ENCODE assay signal across 17 cellular contexts in the genomic region with DNA sequence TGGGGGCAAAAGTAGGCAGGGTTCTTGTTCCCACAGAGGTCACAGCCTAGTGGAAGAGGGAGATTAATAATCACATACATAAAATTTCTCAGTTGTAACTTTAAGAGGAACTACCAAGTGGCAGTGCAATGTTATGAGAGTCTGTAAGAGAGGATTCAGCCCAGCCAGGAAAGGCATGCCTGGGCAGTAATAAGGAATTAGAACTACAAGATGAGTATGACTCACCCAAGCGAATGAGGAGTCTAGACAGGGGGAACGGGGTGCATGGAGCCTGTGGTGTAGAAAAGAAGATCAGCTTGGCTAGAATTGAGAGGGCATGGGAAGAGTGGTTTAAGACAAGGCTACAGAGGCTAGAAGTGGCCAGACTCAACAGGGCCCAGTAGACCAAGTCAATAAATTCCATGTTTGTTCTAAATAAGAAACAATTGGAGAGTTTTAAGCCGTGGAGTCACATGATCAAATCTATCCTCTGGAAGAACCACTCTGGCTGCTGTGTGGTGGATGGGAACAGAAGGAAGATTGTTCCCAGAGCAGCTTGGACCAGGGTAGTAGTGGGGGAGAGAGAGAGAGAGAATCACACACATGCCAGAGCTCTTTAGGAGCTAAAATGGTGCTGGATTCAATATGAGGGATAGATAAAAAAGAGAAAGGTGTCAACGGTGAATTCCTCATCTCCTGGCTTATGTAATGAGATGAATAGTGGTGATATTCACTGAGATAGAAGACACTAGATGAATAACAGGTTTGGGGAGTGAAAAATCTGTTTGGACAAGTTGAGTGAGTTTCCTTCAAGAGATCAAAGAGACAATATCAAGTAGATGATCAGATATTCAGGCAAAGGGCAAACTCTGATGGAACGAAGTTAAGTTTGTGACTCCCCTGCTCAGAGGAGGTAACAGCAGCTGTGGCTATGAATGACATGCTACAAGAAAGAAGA.
DNase-seq lines count a peak whose midpoint lies in the region; ATAC-seq and TF ChIP-seq lines count a peak whose summit lies in the region.
"Had no signal": no experiment of that assay in that cellular context is flagged by ENCODE, and none has a peak within 500 bp of the region (broad histone marks: within the 10 kb centered on the region; RNA-seq: fewer than 3 reads in every experiment).

No MANE protein-coding gene starts in this region.

- 2% methylated on average over 5 of the region's 5 CpGs for WGBS in mammary epithelial cell (ENCODE audit: low coverage, missing lambda C conversion rate)

- peak overlapping the region; percentile 48 for H3K27ac ChIP-seq in mammary epithelial cell (ENCODE audit: insufficient read depth, low read depth, low read length)
- peak overlapping the region in 17 of 21 experiments; percentile 24 to 82 (median 65) for H3K27ac ChIP-seq in skin epidermis
- H3K27ac ChIP-seq: KMS-11 had no signal

- H3K9me3 ChIP-seq in mammary epithelial cell (replicated peaks; ENCODE audit: insufficient read depth, low read length), result no peaks in the 10 kb centered on the region
- H3K9me3 ChIP-seq: esophagus squamous epithelium, SK-N-SH had no signal

- H3K4me3 ChIP-seq in mammary epithelial cell (replicated peaks in 1 of 3; ENCODE audit: insufficient read depth in 1 of 3, low read depth in 2 of 3, low read length in 3 of 3) (no peak overlapping the region), skin epidermis (no peak overlapping the region)
- H3K4me3 ChIP-seq: esophagus squamous epithelium had no signal

- BruUV-seq in mammary epithelial cell (replicated peaks; lab: Mats Ljungman, UMichigan), result no TSS peak

- ATAC-seq in HG02885 (IDR thresholded peaks at IDR 0.05; ENCODE audit: poor library complexity, unreplicated experiment) (no peak), GM21619 (IDR thresholded peaks at IDR 0.05; ENCODE audit: unreplicated experiment) (no peak)
- ATAC-seq: activated CD8-positive, alpha-beta T cell treated with anti-CD3 and anti-CD28 coated beads for 36 hours had no signal

- H3K4me1 ChIP-seq in mammary epithelial cell (ENCODE audit: insufficient read depth, low read length), result peaks cover 21% of the 10 kb centered on the region

- peak overlapping the region; percentile 68 for H2AFZ ChIP-seq in mammary epithelial cell (ENCODE audit: low read depth, low read length)

- H3K36me3 ChIP-seq in mammary epithelial cell (ENCODE audit: insufficient read depth, low read length), result no peaks in the 10 kb centered on the region
- H3K36me3 ChIP-seq: esophagus squamous epithelium had no signal

- dilution Hi-C loops in mammary epithelial cell (cut with HindIII; ENCODE audit: low sequenced_read_pairs), result no loop called here

- in situ Hi-C loops in mammary epithelial cell (cut with MboI; ENCODE audit: low sequenced_read_pairs in 2 of 2), result no loop called here

- no peak for TF ChIP-seq CTCF in mammary epithelial cell (conservative IDR thresholded peaks at IDR 0.05 in 1 of 2, IDR thresholded peaks at IDR 0.05 in 1 of 2; ENCODE audit: extremely low read depth in 1 of 2, insufficient read depth in 1 of 2, low read depth in 1 of 2, low read length in 2 of 2)

- CTCF ChIA-PET in mammary epithelial cell (lab: Charles Lee; ENCODE audit: low non-redundant PET), result no interaction called here

- no peaks in the 10 kb centered on the region for H4K20me1 ChIP-seq in mammary epithelial cell (ENCODE audit: insufficient read depth, low read length)

- H3K4me2 ChIP-seq in mammary epithelial cell (ENCODE audit: insufficient read depth, low read depth, low read length), result peak overlapping the region; percentile 54
- H3K4me2 ChIP-seq: KMS-11, SK-N-SH had no signal

- no peak overlapping the region for H3K9ac ChIP-seq in mammary epithelial cell (ENCODE audit: insufficient read depth, low read length)
- H3K9ac ChIP-seq: KMS-11, SK-N-SH had no signal

- DNase-seq in HPDE6-E6E7 (ENCODE audit: extremely low spot score) (peak; percentile 69), mammary epithelial cell (peak; percentile 84), islet precursor cell (peak; percentile 74), NCI-H2107 (lab: John Stamatoyannopoulos, UW) (no peak)
- no peak for DNase-seq in activated naive CD4-positive, alpha-beta T cell (lab: John Stamatoyannopoulos, UW)
- DNase-seq: activated CD8-positive, alpha-beta T cell treated with anti-CD3 and anti-CD28 coated beads for 36 hours; amniotic stem cell; esophagus squamous epithelium; NCI-H1105; NCI-H2081 treated with DMSO at 0.1 percent for 48 hours; NCI-H524; SK-N-SH; stimulated activated CD4-positive, alpha-beta T cell treated with anti-CD3 and anti-CD28 coated beads, Interleukin-12 subunit alpha, Interleukin-12 subunit beta, amount 100 ng/mL, for 4 hours had no signal

- no peaks in the 10 kb centered on the region for H3K79me2 ChIP-seq in mammary epithelial cell (ENCODE audit: insufficient read depth, low read length)

- intact Hi-C loops in mammary epithelial cell (cut with micrococcal nuclease), result loop anchor here (5.0 kb wide), 1 partner anchor 84 kb away; no protein-coding TSS in a partner anchor

- no peaks in the 10 kb centered on the region for H3K27me3 ChIP-seq in mammary epithelial cell (ENCODE audit: insufficient read depth, low read length)
- H3K27me3 ChIP-seq: esophagus squamous epithelium had no signal

Comparison
In these comparisons a context has a peak if more than half of its experiments do, and no peak if none do; other contexts are left out.
1. DNase-seq: peak in HPDE6-E6E7 (single experiment), mammary epithelial cell (single experiment) and islet precursor cell (single experiment); none in activated naive CD4-positive, alpha-beta T cell (0 of 4) and NCI-H2107 (single experiment).